10 cellular contexts compared by ENCODE assay signal in genomic region chr18:76824754-76825153, GRCh38. TPM values are rescaled to one million over a fixed set of nuclear protein-coding genes. Genes with fewer than 3 reads are reported as not detected.
A peak's percentile ranks its signal among the peaks of the same experiment; 100 is the strongest.
DNase-seq lines count a peak whose midpoint lies in the region; ATAC-seq, FAIRE-seq and TF ChIP-seq lines count a peak whose summit lies in the region.
"Had no signal": no experiment of that assay in that cellular context is flagged by ENCODE, and none has a peak within 500 bp of the region (broad histone marks: within the 10 kb centered on the region; RNA-seq: fewer than 3 reads in every experiment).

No MANE protein-coding gene starts in this region.

- 80% methylated on average over 1 of the region's 5 CpGs; no CpG with 5 or more reads in 1 of the 2 experiments for WGBS in IMR-90 (ENCODE audit: extremely low coverage in 2 of 2, insufficient read length in 1 of 2), 2 experiments

- H3K27me3 Mint-ChIP-seq in astrocyte (ENCODE audit: low read depth, unreplicated experiment): no peaks in the 10 kb centered on the region
- H3K27me3 Mint-ChIP-seq in nephron (ENCODE audit: low read depth): no peaks in the 10 kb centered on the region

- peak overlapping the region; percentile 10; the same call in 1 of the 2 replicates for H3K23ac ChIP-seq in IMR-90 (ENCODE audit: low read depth, low read length)

- ATAC-seq in IMR-90 (ENCODE audit: low read depth) (no peak), HG03139 (IDR thresholded peaks at IDR 0.05; ENCODE audit: unreplicated experiment) (no peak), GM21786 (IDR thresholded peaks at IDR 0.05; ENCODE audit: unreplicated experiment) (no peak), HG02763 (IDR thresholded peaks at IDR 0.05; ENCODE audit: unreplicated experiment) (no peak)
- ATAC-seq: left colon had no signal

- H2AK5ac ChIP-seq in IMR-90 (ENCODE audit: low read depth, low read length): no peak overlapping the region

- no TSS peak for BruUV-seq in IMR-90 (replicated peaks; lab: Mats Ljungman, UMichigan)

- H3K4me1 Mint-ChIP-seq in astrocyte (ENCODE audit: low read depth, unreplicated experiment): peaks cover 23% of the 10 kb centered on the region
- H3K4me1 Mint-ChIP-seq in nephron: peaks cover 41% of the 10 kb centered on the region

- H2BK120ac ChIP-seq in IMR-90 (ENCODE audit: low read depth, low read length): no peak overlapping the region

- H3K79me1 ChIP-seq in IMR-90 (ENCODE audit: low read depth in 1 of 2, low read length in 2 of 2): peaks cover 36 to 73% of the 10 kb centered on the region in 2 experiments

- peaks cover 88% of the 10 kb centered on the region for H3K79me2 ChIP-seq in astrocyte (ENCODE audit: insufficient read depth, low read length)

- H3K9ac ChIP-seq in BLaER1 (no peak overlapping the region), IMR-90 (ENCODE audit: low read depth, low read length) (no peak overlapping the region), astrocyte (ENCODE audit: low read length) (no peak overlapping the region)

- in situ Hi-C loops in IMR-90 (cut with MboI; ENCODE audit: low sequenced_read_pairs): loop anchor here (25.0 kb wide), 1 partner anchor 388 kb away; no protein-coding TSS in a partner anchor

- no peak overlapping the region for H3K56ac ChIP-seq in IMR-90 (ENCODE audit: extremely low read depth, insufficient read depth, low read length)

- no peak overlapping the region for H2BK15ac ChIP-seq in IMR-90 (ENCODE audit: low read depth, low read length)

- H3K4me1 ChIP-seq in BLaER1 (peaks cover 42% of the 10 kb centered on the region), IMR-90 (ENCODE audit: control insufficient read depth, insufficient read depth, low read length) (peaks cover 8% of the 10 kb centered on the region; the same call in 1 of the 2 replicates), astrocyte (ENCODE audit: insufficient read depth, low read length) (peaks cover 15% of the 10 kb centered on the region)

- no peak overlapping the region for H4K91ac ChIP-seq in IMR-90 (ENCODE audit: insufficient read depth, low read depth, low read length)

- no peaks in the 10 kb centered on the region for H3K9me3 ChIP-seq in BLaER1
- no peaks in the 10 kb centered on the region for H3K9me3 ChIP-seq in IMR-90 (ENCODE audit: control insufficient read depth, insufficient read depth, low read length)
- no peaks in the 10 kb centered on the region for H3K9me3 ChIP-seq in astrocyte (ENCODE audit: insufficient read depth, low read depth, low read length)

- FAIRE-seq in astrocyte (lab: Jason Lieb, UNC): no peak

- H3K9me3 Mint-ChIP-seq in astrocyte (ENCODE audit: unreplicated experiment) (no peaks in the 10 kb centered on the region), nephron (no peaks in the 10 kb centered on the region)

- no peak overlapping the region for H3K4me3 Mint-ChIP-seq in astrocyte (ENCODE audit: unreplicated experiment)
- peak overlapping the region; percentile 85 to 94 (median 94) for H3K4me3 Mint-ChIP-seq in nephron

- DNase-seq in IMR-90: no peak
- DNase-seq in astrocyte (ENCODE audit: low read depth): no peak
- DNase-seq in OCI-M1 (lab: John Stamatoyannopoulos, UW): no peak
- DNase-seq: left colon, SIG-M5 had no signal

- H3K36me3 Mint-ChIP-seq in astrocyte (ENCODE audit: low read depth, unreplicated experiment) (peaks cover 4% of the 10 kb centered on the region), nephron (ENCODE audit: low read depth) (peaks cover 7% of the 10 kb centered on the region)

- H2BK5ac ChIP-seq in IMR-90 (ENCODE audit: low read depth, low read length, poor library complexity, severe bottlenecking): no peak overlapping the region

- no peak overlapping the region for H2AFZ ChIP-seq in IMR-90 (replicated peaks; ENCODE audit: low read length, poor library complexity)
- no peak overlapping the region for H2AFZ ChIP-seq in astrocyte (ENCODE audit: low read depth, low read length)

- H3K27ac ChIP-seq in BLaER1 (no peak overlapping the region), IMR-90 (ENCODE audit: insufficient read depth, low read length) (no peak overlapping the region), astrocyte (ENCODE audit: low read depth, low read length) (no peak overlapping the region)

- H4K20me1 ChIP-seq in BLaER1: 0 out of 2 replicates have a peak, but pooled peaks cover 7% of the 10 kb centered on the region
- H4K20me1 ChIP-seq in IMR-90 (ENCODE audit: insufficient read depth, low read length): no peaks in the 10 kb centered on the region
- peaks cover 18% of the 10 kb centered on the region for H4K20me1 ChIP-seq in astrocyte (ENCODE audit: insufficient read depth, low read length)

- no peak overlapping the region for H2AK9ac ChIP-seq in IMR-90 (replicated peaks; ENCODE audit: low read depth, low read length, poor library complexity)

- no peak for TF ChIP-seq CTCF in IMR-90 (conservative IDR thresholded peaks at IDR 0.05; ENCODE audit: low read depth, low read length)
- no peak for TF ChIP-seq CTCF in astrocyte (IDR thresholded peaks at IDR 0.05; ENCODE audit: insufficient read depth, low read depth, low read length)
- no peak for TF ChIP-seq CTCF in nephron (IDR thresholded peaks at IDR 0.05; ENCODE audit: unreplicated experiment in 3 of 3)

- no peak overlapping the region for H3K14ac ChIP-seq in IMR-90 (replicated peaks; ENCODE audit: low read depth, low read length)

- intact Hi-C loops in IMR-90 (cut with micrococcal nuclease): no loop called here

- POLR2A ChIA-PET in IMR-90 (lab: Charles Lee; ENCODE audit: unreplicated experiment): no interaction called here

- no peak overlapping the region for H2BK20ac ChIP-seq in IMR-90 (ENCODE audit: low read depth, low read length)

- H3K27ac Mint-ChIP-seq in astrocyte (ENCODE audit: unreplicated experiment): no peak overlapping the region
- peak overlapping the region; percentile 94 to 96 (median 96) for H3K27ac Mint-ChIP-seq in nephron

- no peak overlapping the region for H3K18ac ChIP-seq in IMR-90 (ENCODE audit: low read depth, low read length)

- peak overlapping the region; percentile 64; the same call in 1 of the 2 replicates for H3K4me2 ChIP-seq in BLaER1
- no peak overlapping the region for H3K4me2 ChIP-seq in IMR-90 (ENCODE audit: low read depth, low read length)
- H3K4me2 ChIP-seq in astrocyte (ENCODE audit: low read length): peak overlapping the region; percentile 91

- H3K36me3 ChIP-seq in BLaER1: peaks cover 4% of the 10 kb centered on the region; the same call in 1 of the 2 replicates
- peaks cover 3% of the 10 kb centered on the region; the same call in 1 of the 2 replicates for H3K36me3 ChIP-seq in IMR-90 (ENCODE audit: control insufficient read depth, insufficient read depth, low read length)
- H3K36me3 ChIP-seq in astrocyte (ENCODE audit: insufficient read depth, low read length): peaks cover 4% of the 10 kb centered on the region

- H3K9me1 ChIP-seq in IMR-90 (ENCODE audit: insufficient read depth, low read length): peaks cover 10% of the 10 kb centered on the region; the same call in 1 of the 2 replicates

- no peak overlapping the region for H4K5ac ChIP-seq in IMR-90 (ENCODE audit: low read depth, low read length)

- no peak overlapping the region for H3K4ac ChIP-seq in IMR-90 (ENCODE audit: low read depth, low read length)

- dilution Hi-C loops in IMR-90 (cut with HindIII; ENCODE audit: low sequenced_read_pairs, unreplicated experiment): no loop called here

- no peak overlapping the region for H4K8ac ChIP-seq in IMR-90 (ENCODE audit: low read depth in 2 of 2, low read length in 2 of 2)

- no peak for TF ChIP-seq POLR2A in IMR-90 (IDR thresholded peaks at IDR 0.05; ENCODE audit: low read depth, low read length)

- H3K4me3 ChIP-seq in BLaER1: no peak overlapping the region
- no peak overlapping the region for H3K4me3 ChIP-seq in IMR-90 (ENCODE audit: insufficient read depth, low read depth, low read length)
- no peak overlapping the region for H3K4me3 ChIP-seq in astrocyte (ENCODE audit: insufficient read depth, low read depth, low read length)

- TF ChIP-seq RAD21 in IMR-90 (IDR thresholded peaks at IDR 0.05; ENCODE audit: low read length): no peak

- H3K27me3 ChIP-seq in BLaER1 (no peaks in the 10 kb centered on the region), IMR-90 (ENCODE audit: control insufficient read depth, insufficient read depth, low read length) (no peaks in the 10 kb centered on the region), astrocyte (ENCODE audit: insufficient read depth, low read length) (no peaks in the 10 kb centered on the region)

- CTCF ChIA-PET in IMR-90 (lab: Yijun Ruan, JAX): no interaction called here

TF ChIP-seq in IMR-90, 13 proteins besides CTCF, POLR2A, EP300 and RAD21 (continues in another document):
- TF ChIP-seq CEBPB (IDR thresholded peaks at IDR 0.05; ENCODE audit: low read depth, low read length) (no peak), RCOR1 (IDR thresholded peaks at IDR 0.05; ENCODE audit: insufficient replicate concordance, low read length) (no peak), SMC3 (IDR thresholded peaks at IDR 0.05; ENCODE audit: low read depth, low read length) (no peak), NFE2L2 (IDR thresholded peaks at IDR 0.05; ENCODE audit: low read depth, low read length) (no peak), RFX5 (IDR thresholded peaks at IDR 0.05; ENCODE audit: low read depth, low read length) (no peak), BHLHE40 (IDR thresholded peaks at IDR 0.05; ENCODE audit: low read depth, low read length) (no peak), ELK1 (IDR thresholded peaks at IDR 0.05; ENCODE audit: borderline replicate concordance, low read depth, low read length) (no peak), CHD1 (IDR thresholded peaks at IDR 0.05; ENCODE audit: low read depth, low read length) (no peak), MAFK (IDR thresholded peaks at IDR 0.05; ENCODE audit: low read depth, low read length) (no peak)
- TF ChIP-seq, protein P1, sequence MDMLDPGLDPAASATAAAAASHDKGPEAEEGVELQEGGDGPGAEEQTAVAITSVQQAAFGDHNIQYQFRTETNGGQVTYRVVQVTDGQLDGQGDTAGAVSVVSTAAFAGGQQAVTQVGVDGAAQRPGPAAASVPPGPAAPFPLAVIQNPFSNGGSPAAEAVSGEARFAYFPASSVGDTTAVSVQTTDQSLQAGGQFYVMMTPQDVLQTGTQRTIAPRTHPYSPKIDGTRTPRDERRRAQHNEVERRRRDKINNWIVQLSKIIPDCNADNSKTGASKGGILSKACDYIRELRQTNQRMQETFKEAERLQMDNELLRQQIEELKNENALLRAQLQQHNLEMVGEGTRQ (IDR thresholded peaks at IDR 0.05; ENCODE audit: low read depth, low read length): no peak

RNA-seq across cellular contexts. Expression of gene ZNF236, which starts 2.4 kb away (rescaled TPM):
- 9.7 and 11.1 TPM in 2 replicates for total RNA-seq in IMR-90 (2012; rRNA removed)
- polyA plus RNA-seq in IMR-90 (2012; rRNA removed): 3.4 and 3.6 TPM in 2 replicates
- 2.0 and 3.7 TPM in 2 replicates for polyA plus RNA-seq in IMR-90 (2012; cell fraction: cytosol; rRNA removed)
- 12.4 and 16.5 TPM in 2 replicates for polyA plus RNA-seq in IMR-90 (2012; cell fraction: nucleus; rRNA removed; ENCODE audit: low replicate concordance)
- total RNA-seq in astrocyte: 10.9 and 13.3 TPM in 2 replicates
